Comparison of ENCODE assay signal across 8 cellular contexts in the genomic region with DNA sequence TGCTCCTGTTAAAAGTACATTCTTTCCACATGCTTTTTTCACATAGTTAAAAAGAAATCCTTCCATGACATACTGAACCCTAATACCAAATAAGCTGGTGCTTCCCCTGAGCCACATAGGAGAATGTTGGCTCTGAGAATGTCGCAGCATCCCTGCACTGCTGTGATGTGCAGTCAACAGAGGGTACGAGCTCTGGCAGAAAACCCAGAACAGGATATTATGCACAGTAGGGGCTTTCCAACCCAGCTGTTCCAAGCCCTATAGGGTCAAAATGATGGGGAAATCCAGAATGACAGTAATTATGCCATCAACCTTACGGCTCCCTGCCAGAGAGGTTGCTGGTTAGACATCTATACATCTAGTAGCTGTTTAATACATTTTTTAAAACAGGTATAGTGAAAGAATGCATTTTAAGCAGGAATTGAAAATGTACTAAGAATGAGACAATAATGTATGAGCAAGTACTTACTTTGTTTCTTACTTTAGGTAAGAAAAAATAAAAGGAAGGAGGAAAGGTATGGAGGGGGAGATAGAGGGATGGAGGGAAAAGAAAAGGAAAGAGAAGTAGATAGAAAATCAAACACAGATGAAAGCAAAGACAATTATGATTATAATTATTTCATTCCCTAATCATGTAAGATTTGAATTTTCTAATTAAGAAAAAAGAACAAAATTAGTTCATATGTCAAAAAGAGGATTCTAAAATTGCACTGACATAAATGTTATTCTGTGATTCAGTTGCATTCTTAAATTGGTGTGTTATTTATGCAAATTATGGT.
A peak's percentile ranks its signal among the peaks of the same experiment; 100 is the strongest.
DNase-seq lines count a peak whose midpoint lies in the region; ATAC-seq, FAIRE-seq and TF ChIP-seq lines count a peak whose summit lies in the region.

No MANE protein-coding gene starts in this region.

- DNase-seq in activated B cell treated with CpG ODN at 0.5 μM for 24 hours (no peak), natural killer cell (no peak), 8988T (no peak), RPMI8226 (no peak), ecto neural progenitor cell (ENCODE audit: low spot score) (no peak), urothelium cell line (ENCODE audit: low spot score) (no peak)

- H3K4me3 Mint-ChIP-seq in activated B cell treated with CpG ODN at 0.5 μM for 24 hours (peak overlapping the region; percentile 70), natural killer cell (peak overlapping the region; percentile 80)

- H3K27ac Mint-ChIP-seq in activated B cell treated with CpG ODN at 0.5 μM for 24 hours (peak overlapping the region; percentile 91), natural killer cell (peak overlapping the region; percentile 79 to 86)

- FAIRE-seq in urothelium cell line (lab: Jason Lieb, UNC) = no peak

- POLR2A ChIA-PET in activated B cell treated with CpG ODN at 0.5 μM for 24 hours (lab: Charles Lee) = interaction anchor here (0.8 to 4.7 kb wide), 6 partner anchors 12 to 867 kb away, joined by 3 to 63 read pairs (median 5); no protein-coding TSS in a partner anchor

- H3K27me3 Mint-ChIP-seq in activated B cell treated with CpG ODN at 0.5 μM for 24 hours = no peaks in the 10 kb centered on the region
- peaks cover 4 to 9% of the 10 kb centered on the region in 2 donors for H3K27me3 Mint-ChIP-seq in natural killer cell (ENCODE audit: low read depth in 2 of 2)

- H3K4me1 Mint-ChIP-seq in activated B cell treated with CpG ODN at 0.5 μM for 24 hours (peaks cover 58% of the 10 kb centered on the region), natural killer cell (peaks cover 25 to 28% of the 10 kb centered on the region in 2 donors)

- CTCF ChIA-PET in activated B cell treated with CpG ODN at 0.5 μM for 24 hours (lab: Charles Lee) = interaction anchor here (1.1 to 2.3 kb wide), 2 partner anchors 14 to 148 kb away, joined by 3 to 9 read pairs; no protein-coding TSS in a partner anchor

- H3K9me3 Mint-ChIP-seq in activated B cell treated with CpG ODN at 0.5 μM for 24 hours = no peaks in the 10 kb centered on the region
- H3K9me3 Mint-ChIP-seq in natural killer cell = no peaks in the 10 kb centered on the region

- no peaks in the 10 kb centered on the region for H3K36me3 Mint-ChIP-seq in activated B cell treated with CpG ODN at 0.5 μM for 24 hours (ENCODE audit: low read depth)
- H3K36me3 Mint-ChIP-seq in natural killer cell = no peaks in the 10 kb centered on the region

- TF ChIP-seq CTCF in activated B cell treated with CpG ODN at 0.5 μM for 24 hours (IDR thresholded peaks at IDR 0.05) (no peak), natural killer cell (IDR thresholded peaks at IDR 0.05) (no peak)

- intact Hi-C loops in activated B cell treated with CpG ODN at 0.5 μM for 24 hours (cut with micrococcal nuclease) (loop anchor here (1.0 to 5.0 kb wide), 6 partner anchors 15 to 869 kb away; a partner anchor contains a TSS), natural killer cell (cut with micrococcal nuclease) (loop anchor here (1.0 to 10.0 kb wide), 2 partner anchors 24 to 731 kb away; no protein-coding TSS in a partner anchor)

- peak; percentile 43 for ATAC-seq in GM18519 (IDR thresholded peaks at IDR 0.05; ENCODE audit: low FRiP score, unreplicated experiment)
- ATAC-seq in HG02852 (IDR thresholded peaks at IDR 0.05; ENCODE audit: unreplicated experiment) = peak; percentile 49
- ATAC-seq in activated B cell treated with CpG ODN at 0.5 μM for 24 hours (ENCODE audit: low read depth) = peak; percentile 70
- ATAC-seq in natural killer cell = peak; percentile 69 to 82 (median 75)
